ENCODE assay signal across 8 cellular contexts in genomic region chr3:49028298-49028672, GRCh38. TPM values are rescaled to one million over a fixed set of nuclear protein-coding genes. Genes with fewer than 3 reads are reported as not detected.
DNase-seq lines count a peak whose midpoint lies in the region; ATAC-seq and TF ChIP-seq lines count a peak whose summit lies in the region.

No MANE protein-coding gene starts in this region.

- peak overlapping the region; percentile 95 for H3K4me2 ChIP-seq in smooth muscle cell

- H3K4me1 Mint-ChIP-seq in WTC11 (peaks cover 20% of the 10 kb centered on the region), glutamatergic neuron (ENCODE audit: low read depth, unreplicated experiment) (peaks cover 9% of the 10 kb centered on the region)

- no peak for ATAC-seq in WTC11
- ATAC-seq in GM18517 (IDR thresholded peaks at IDR 0.05; ENCODE audit: unreplicated experiment), result no peak
- no peak for ATAC-seq in HG02759 (IDR thresholded peaks at IDR 0.05; ENCODE audit: unreplicated experiment)
- no peak for ATAC-seq in GM21737 (IDR thresholded peaks at IDR 0.05; ENCODE audit: unreplicated experiment)

- H3K9ac ChIP-seq in smooth muscle cell (ENCODE audit: low read depth), result peak overlapping the region; percentile 94

- no peaks in the 10 kb centered on the region for H3K4me1 ChIP-seq in HEK293 (ENCODE audit: control insufficient read depth, insufficient read depth, low read length)
- H3K4me1 ChIP-seq in smooth muscle cell (ENCODE audit: low read depth), result peaks cover 11% of the 10 kb centered on the region

- no peaks in the 10 kb centered on the region for H3K9me3 ChIP-seq in HEK293 (ENCODE audit: control insufficient read depth, insufficient read depth, low read depth, low read length)
- H3K9me3 ChIP-seq in smooth muscle cell (replicated peaks; ENCODE audit: low read depth), result no peaks in the 10 kb centered on the region

- DNase-seq in WTC11 (ENCODE audit: low spot score) (no peak), glutamatergic neuron (no peak), smooth muscle cell (lab: John Stamatoyannopoulos, UW; ENCODE audit: unreplicated experiment) (no peak), activated gamma-delta T cell treated with Interleukin-2 at 50 U/mL for 16 hours (no peak)

- WGBS in smooth muscle cell (ENCODE audit: low lambda C conversion rate), result 94% methylated on average over 4 of the region's 4 CpGs

- POLR2A ChIA-PET in HEK293 (lab: Yijun Ruan, JAX) (interaction anchor here (1.6 to 1.9 kb wide), 4 partner anchors 8 to 441 kb away, joined by 5 to 28 read pairs (median 14); partner anchors contain the start of genes QRICH1 and WDR6), WTC11 (lab: Charles Lee) (interaction anchor here (1.8 to 1.9 kb wide), 2 partner anchors 8 to 65 kb away, joined by 14 to 23 read pairs; partner anchors contain the start of gene QRICH1)

- H3K27ac ChIP-seq in HEK293 (ENCODE audit: extremely low read depth, low read depth, low read length), result no peak overlapping the region; the same call in 1 of the 2 replicates
- H3K27ac ChIP-seq in smooth muscle cell (ENCODE audit: low read depth), result peak overlapping the region; percentile 91

- H3K9me3 Mint-ChIP-seq in WTC11 (no peaks in the 10 kb centered on the region), glutamatergic neuron (ENCODE audit: unreplicated experiment) (peaks cover 12% of the 10 kb centered on the region)

- H3K4me3 Mint-ChIP-seq in WTC11, result peak overlapping the region; percentile 90
- H3K4me3 Mint-ChIP-seq in glutamatergic neuron (ENCODE audit: unreplicated experiment), result peak overlapping the region; percentile 95

- H4K20me1 ChIP-seq in smooth muscle cell (ENCODE audit: low read depth), result no peaks in the 10 kb centered on the region

- H2AFZ ChIP-seq in smooth muscle cell (ENCODE audit: low read depth), result no peak overlapping the region

- peaks cover 28% of the 10 kb centered on the region for H3K79me2 ChIP-seq in smooth muscle cell (ENCODE audit: low read depth)

- H3K4me3 ChIP-seq in HEK293 (ENCODE audit: low read depth, low read length), result peak overlapping the region; percentile 83
- H3K4me3 ChIP-seq in smooth muscle cell, result peak overlapping the region; percentile 79

- H3K27me3 ChIP-seq in smooth muscle cell (ENCODE audit: low read depth), result no peaks in the 10 kb centered on the region

- H3K27ac Mint-ChIP-seq in WTC11 (peak overlapping the region; percentile 92; the same call in 1 of the 2 replicates), glutamatergic neuron (ENCODE audit: unreplicated experiment) (peak overlapping the region; percentile 87)

- H3K36me3 ChIP-seq in HEK293 (ENCODE audit: control insufficient read depth in 2 of 2, insufficient read depth in 1 of 2, low read length in 2 of 2), result peaks cover 0 to 91% of the 10 kb centered on the region in 2 experiments; a peak in 2 of 3 replicates
- H3K36me3 ChIP-seq in smooth muscle cell (ENCODE audit: low read depth), result no peaks in the 10 kb centered on the region

- CTCF ChIA-PET in HEK293 (lab: Yijun Ruan, JAX) (interaction anchor here (1.1 kb wide), 1 partner anchor 41 kb away, joined by 3 read pairs; no protein-coding TSS in a partner anchor), WTC11 (lab: Charles Lee) (interaction anchor here (1.5 to 1.7 kb wide), 2 partner anchors 15 to 66 kb away, joined by 8 to 9 read pairs; partner anchors contain the start of gene QRICH1)

- peaks cover 32% of the 10 kb centered on the region for H3F3A ChIP-seq in smooth muscle cell (ENCODE audit: low read depth)

- H3K36me3 Mint-ChIP-seq in WTC11 (peaks cover 66% of the 10 kb centered on the region), glutamatergic neuron (ENCODE audit: unreplicated experiment) (peaks cover 5% of the 10 kb centered on the region)

- H3K27me3 Mint-ChIP-seq in WTC11 (ENCODE audit: low read depth) (no peaks in the 10 kb centered on the region), glutamatergic neuron (ENCODE audit: unreplicated experiment) (peaks cover 15% of the 10 kb centered on the region)

- TF ChIP-seq CTCF in HEK293 (tag by site-specific recombination; IDR thresholded peaks at IDR 0.05), result no peak
- no peak for TF ChIP-seq CTCF in WTC11 (IDR thresholded peaks at IDR 0.05)
- TF ChIP-seq CTCF in glutamatergic neuron (IDR thresholded peaks at IDR 0.05; ENCODE audit: partially characterized antibody, unreplicated experiment), result no peak
- TF ChIP-seq CTCF in smooth muscle cell (IDR thresholded peaks at IDR 0.05; ENCODE audit: borderline replicate concordance, insufficient read depth, poor library complexity, severe bottlenecking), result no peak

TF ChIP-seq in HEK293, 187 proteins besides CTCF, POLR2A, EP300 and RAD21 (continues in another document):
- TF ChIP-seq KLF7 (tag by site-specific recombination; IDR thresholded peaks at IDR 0.05; ENCODE audit: borderline replicate concordance) (no peak), ZNF266 (tag by site-specific recombination; IDR thresholded peaks at IDR 0.05; ENCODE audit: low read depth) (no peak), ZNF747 (tag by site-specific recombination; IDR thresholded peaks at IDR 0.05) (no peak), KLF16 (tag by site-specific recombination; IDR thresholded peaks at IDR 0.05) (no peak)
- TF ChIP-seq, protein P1, sequence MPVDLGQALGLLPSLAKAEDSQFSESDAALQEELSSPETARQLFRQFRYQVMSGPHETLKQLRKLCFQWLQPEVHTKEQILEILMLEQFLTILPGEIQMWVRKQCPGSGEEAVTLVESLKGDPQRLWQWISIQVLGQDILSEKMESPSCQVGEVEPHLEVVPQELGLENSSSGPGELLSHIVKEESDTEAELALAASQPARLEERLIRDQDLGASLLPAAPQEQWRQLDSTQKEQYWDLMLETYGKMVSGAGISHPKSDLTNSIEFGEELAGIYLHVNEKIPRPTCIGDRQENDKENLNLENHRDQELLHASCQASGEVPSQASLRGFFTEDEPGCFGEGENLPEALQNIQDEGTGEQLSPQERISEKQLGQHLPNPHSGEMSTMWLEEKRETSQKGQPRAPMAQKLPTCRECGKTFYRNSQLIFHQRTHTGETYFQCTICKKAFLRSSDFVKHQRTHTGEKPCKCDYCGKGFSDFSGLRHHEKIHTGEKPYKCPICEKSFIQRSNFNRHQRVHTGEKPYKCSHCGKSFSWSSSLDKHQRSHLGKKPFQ (tag by site-specific recombination; IDR thresholded peaks at IDR 0.05), result no peak
- TF ChIP-seq, protein P2, sequence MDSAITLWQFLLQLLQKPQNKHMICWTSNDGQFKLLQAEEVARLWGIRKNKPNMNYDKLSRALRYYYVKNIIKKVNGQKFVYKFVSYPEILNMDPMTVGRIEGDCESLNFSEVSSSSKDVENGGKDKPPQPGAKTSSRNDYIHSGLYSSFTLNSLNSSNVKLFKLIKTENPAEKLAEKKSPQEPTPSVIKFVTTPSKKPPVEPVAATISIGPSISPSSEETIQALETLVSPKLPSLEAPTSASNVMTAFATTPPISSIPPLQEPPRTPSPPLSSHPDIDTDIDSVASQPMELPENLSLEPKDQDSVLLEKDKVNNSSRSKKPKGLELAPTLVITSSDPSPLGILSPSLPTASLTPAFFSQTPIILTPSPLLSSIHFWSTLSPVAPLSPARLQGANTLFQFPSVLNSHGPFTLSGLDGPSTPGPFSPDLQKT (IDR thresholded peaks at IDR 0.05; ENCODE audit: borderline replicate concordance, low read depth, low read length), result no peak

TF ChIP-seq in WTC11, 78 proteins besides CTCF, POLR2A, EP300 and RAD21:
- TF ChIP-seq SMAD3 (CRISPR knock-in tag; IDR thresholded peaks at IDR 0.05; ENCODE audit: borderline replicate concordance), result no peak
- TF ChIP-seq ZNF671 (CRISPR knock-in tag; IDR thresholded peaks at IDR 0.05), result peak; percentile 67; the same call in 1 of the 2 replicates

RNA-seq across cellular contexts. Expression of gene IMPDH2, which starts 0.9 kb away (rescaled TPM):
- total RNA-seq in WTC11 (2021) (449 to 472 TPM (median 452 TPM) in 3 replicates), glutamatergic neuron (ENCODE audit: unreplicated experiment) (100 TPM), smooth muscle cell (121 and 128 TPM in 2 replicates)
- polyA plus RNA-seq in smooth muscle cell, result 105 and 127 TPM in 2 replicates

RNA-seq across cellular contexts. Expression of gene NDUFAF3, which starts 6.4 kb away (rescaled TPM):
- total RNA-seq in WTC11 (2021) (36.8 to 50.3 TPM (median 49.6 TPM) in 3 replicates), glutamatergic neuron (ENCODE audit: unreplicated experiment) (50.6 TPM), smooth muscle cell (113 and 124 TPM in 2 replicates)
- 169 and 175 TPM in 2 replicates for polyA plus RNA-seq in smooth muscle cell

RNA-seq across cellular contexts. Expression of gene DALRD3, which starts 9.9 kb away (rescaled TPM):
- total RNA-seq in WTC11 (2021) (38.8 to 41.4 TPM (median 39.6 TPM) in 3 replicates), glutamatergic neuron (ENCODE audit: unreplicated experiment) (26.3 TPM), smooth muscle cell (32.1 and 35.6 TPM in 2 replicates)
- polyA plus RNA-seq in smooth muscle cell, result 39.0 and 51.1 TPM in 2 replicates

RNA-seq across cellular contexts. Expression of gene WDR6, which starts 21.1 kb away (rescaled TPM):
- total RNA-seq in WTC11 (2021) (204 to 213 TPM (median 209 TPM) in 3 replicates), glutamatergic neuron (ENCODE audit: unreplicated experiment) (236 TPM), smooth muscle cell (61.8 and 72.8 TPM in 2 replicates)
- polyA plus RNA-seq in smooth muscle cell, result 86.8 and 115 TPM in 2 replicates

RNA-seq across cellular contexts. Expression of gene P4HTM, which starts 38.2 kb away (rescaled TPM):
- 21.9 to 28.8 TPM (median 28.2 TPM) in 3 replicates for total RNA-seq in WTC11 (2021)
- total RNA-seq in glutamatergic neuron (ENCODE audit: unreplicated experiment), result 18.4 TPM
- 20.3 and 22.7 TPM in 2 replicates for total RNA-seq in smooth muscle cell
- polyA plus RNA-seq in smooth muscle cell, result 29.9 and 30.4 TPM in 2 replicates
